14 cellular contexts compared by ENCODE assay signal in the genomic region with DNA sequence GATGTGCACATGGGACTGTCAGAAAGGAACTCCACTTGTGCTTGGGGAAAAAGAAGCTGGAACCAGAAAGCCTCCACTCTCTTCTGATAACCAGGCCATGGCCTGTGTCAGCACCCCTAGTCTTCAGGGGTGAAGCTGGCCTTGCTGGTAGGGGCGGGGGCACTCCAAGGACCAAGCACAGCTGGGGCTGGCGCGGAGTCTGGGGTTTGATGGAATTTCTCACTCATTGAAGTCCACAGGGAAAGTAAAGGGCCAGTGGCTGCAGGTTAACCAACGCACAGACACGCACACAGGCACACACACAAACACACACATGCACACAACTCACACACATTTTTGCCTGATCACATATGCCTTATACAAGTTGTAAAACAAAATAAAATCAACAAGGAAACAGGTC. TPM values are rescaled to one million over a fixed set of nuclear protein-coding genes. Genes with fewer than 3 reads are reported as not detected.
DNase-seq lines count a peak whose midpoint lies in the region; ATAC-seq and TF ChIP-seq lines count a peak whose summit lies in the region.
"Had no signal": no experiment of that assay in that cellular context is flagged by ENCODE, and none has a peak within 500 bp of the region (broad histone marks: within the 10 kb centered on the region; RNA-seq: fewer than 3 reads in every experiment).

No MANE protein-coding gene starts in this region.

- H3K9ac ChIP-seq in smooth muscle cell (ENCODE audit: low read depth), result peak overlapping the region; percentile 60

- no peaks in the 10 kb centered on the region for H3K36me3 ChIP-seq in naive thymus-derived CD4-positive, alpha-beta T cell (ENCODE audit: control insufficient read depth in 2 of 3, insufficient read depth in 3 of 3, low read length in 3 of 3)
- H3K36me3 ChIP-seq in smooth muscle cell (ENCODE audit: low read depth), result no peaks in the 10 kb centered on the region

- POLR2A ChIA-PET in naive thymus-derived CD4-positive, alpha-beta T cell (lab: Charles Lee), result no interaction called here

- peaks cover 4% of the 10 kb centered on the region for H3K4me1 Mint-ChIP-seq in activated naive CD8-positive, alpha-beta T cell (ENCODE audit: low read depth)
- no peaks in the 10 kb centered on the region for H3K4me1 Mint-ChIP-seq in activated naive CD8-positive, alpha-beta T cell treated with anti-CD3 and anti-CD28 coated beads, Interleukin-2, amount 50 U/mL, for 24 hours
- peaks cover 32% of the 10 kb centered on the region for H3K4me1 Mint-ChIP-seq in chondrocyte (ENCODE audit: low read depth)
- H3K4me1 Mint-ChIP-seq in naive thymus-derived CD4-positive, alpha-beta T cell, result peaks cover 0 to 6% (median 0%) of the 10 kb centered on the region in 7 donors

- H3K9me3 ChIP-seq in naive thymus-derived CD4-positive, alpha-beta T cell (ENCODE audit: control insufficient read depth in 2 of 3, low read length in 3 of 3), result no peaks in the 10 kb centered on the region
- no peaks in the 10 kb centered on the region for H3K9me3 ChIP-seq in smooth muscle cell (replicated peaks; ENCODE audit: low read depth)
- H3K9me3 ChIP-seq: Caco-2 had no signal

- H3K79me2 ChIP-seq in smooth muscle cell (ENCODE audit: low read depth), result peaks cover 72% of the 10 kb centered on the region

- TF ChIP-seq CTCF in chondrocyte (IDR thresholded peaks at IDR 0.05), result no peak
- TF ChIP-seq CTCF in smooth muscle cell (IDR thresholded peaks at IDR 0.05; ENCODE audit: borderline replicate concordance, insufficient read depth, poor library complexity, severe bottlenecking), result no peak

- peaks cover 7% of the 10 kb centered on the region for H3K27me3 Mint-ChIP-seq in activated naive CD8-positive, alpha-beta T cell
- peaks cover 22% of the 10 kb centered on the region for H3K27me3 Mint-ChIP-seq in activated naive CD8-positive, alpha-beta T cell treated with anti-CD3 and anti-CD28 coated beads, Interleukin-2, amount 50 U/mL, for 24 hours
- no peaks in the 10 kb centered on the region for H3K27me3 Mint-ChIP-seq in chondrocyte (ENCODE audit: low read depth)
- H3K27me3 Mint-ChIP-seq in naive thymus-derived CD4-positive, alpha-beta T cell, result peaks cover 7 to 31% (median 12%) of the 10 kb centered on the region in 5 donors

- H3F3A ChIP-seq in smooth muscle cell (ENCODE audit: low read depth), result peaks cover 25% of the 10 kb centered on the region

- H3K27ac ChIP-seq in naive thymus-derived CD4-positive, alpha-beta T cell (ENCODE audit: low read depth, low read length), result no peak overlapping the region
- peak overlapping the region; percentile 91 for H3K27ac ChIP-seq in smooth muscle cell (ENCODE audit: low read depth)
- H3K27ac ChIP-seq: 22Rv1 had no signal

- no peaks in the 10 kb centered on the region for H3K4me1 ChIP-seq in naive thymus-derived CD4-positive, alpha-beta T cell (ENCODE audit: control insufficient read depth in 2 of 2, insufficient read depth in 2 of 2, low read length in 2 of 2)
- H3K4me1 ChIP-seq in smooth muscle cell (ENCODE audit: low read depth), result peaks cover 19% of the 10 kb centered on the region

- no peak overlapping the region for H2AFZ ChIP-seq in smooth muscle cell (ENCODE audit: low read depth)

- peaks cover 30% of the 10 kb centered on the region for H4K20me1 ChIP-seq in smooth muscle cell (ENCODE audit: low read depth)

- intact Hi-C loops in naive thymus-derived CD4-positive, alpha-beta T cell (cut with micrococcal nuclease), result loop anchor here in 1 of 2 donors (10.0 kb wide), 1 partner anchor 1195 kb away; no protein-coding TSS in a partner anchor

- peak overlapping the region; percentile 98 for H3K4me2 ChIP-seq in smooth muscle cell

- H3K4me3 Mint-ChIP-seq in activated naive CD8-positive, alpha-beta T cell, result peak overlapping the region; percentile 64
- H3K4me3 Mint-ChIP-seq in activated naive CD8-positive, alpha-beta T cell treated with anti-CD3 and anti-CD28 coated beads, Interleukin-2, amount 50 U/mL, for 24 hours, result no peak overlapping the region
- H3K4me3 Mint-ChIP-seq in chondrocyte (ENCODE audit: unreplicated experiment), result peak overlapping the region; percentile 67
- H3K4me3 Mint-ChIP-seq in naive thymus-derived CD4-positive, alpha-beta T cell, result peak overlapping the region in 9 of 10 donors; percentile 21 to 72 (median 47)

- H3K27ac Mint-ChIP-seq in activated naive CD8-positive, alpha-beta T cell, result no peak overlapping the region
- H3K27ac Mint-ChIP-seq in activated naive CD8-positive, alpha-beta T cell treated with anti-CD3 and anti-CD28 coated beads, Interleukin-2, amount 50 U/mL, for 24 hours, result no peak overlapping the region
- H3K27ac Mint-ChIP-seq in chondrocyte (ENCODE audit: unreplicated experiment), result peak overlapping the region; percentile 94
- no peak overlapping the region for H3K27ac Mint-ChIP-seq in naive thymus-derived CD4-positive, alpha-beta T cell

- no peaks in the 10 kb centered on the region for H3K27me3 ChIP-seq in naive thymus-derived CD4-positive, alpha-beta T cell (ENCODE audit: control insufficient read depth in 2 of 2, insufficient read depth in 2 of 2, low read length in 2 of 2)
- H3K27me3 ChIP-seq in smooth muscle cell (ENCODE audit: low read depth), result no peaks in the 10 kb centered on the region

- no peaks in the 10 kb centered on the region for H3K9me3 Mint-ChIP-seq in activated naive CD8-positive, alpha-beta T cell (ENCODE audit: low read depth)
- H3K9me3 Mint-ChIP-seq in activated naive CD8-positive, alpha-beta T cell treated with anti-CD3 and anti-CD28 coated beads, Interleukin-2, amount 50 U/mL, for 24 hours, result no peaks in the 10 kb centered on the region
- no peaks in the 10 kb centered on the region for H3K9me3 Mint-ChIP-seq in chondrocyte (ENCODE audit: low read depth)
- H3K9me3 Mint-ChIP-seq in naive thymus-derived CD4-positive, alpha-beta T cell, result peaks cover 0 to 2% (median 0%) of the 10 kb centered on the region in 11 donors

- CTCF ChIA-PET in naive thymus-derived CD4-positive, alpha-beta T cell (lab: Charles Lee), result no interaction called here

- H3K36me3 Mint-ChIP-seq in activated naive CD8-positive, alpha-beta T cell, result no peaks in the 10 kb centered on the region
- H3K36me3 Mint-ChIP-seq in activated naive CD8-positive, alpha-beta T cell treated with anti-CD3 and anti-CD28 coated beads, Interleukin-2, amount 50 U/mL, for 24 hours (ENCODE audit: low read depth), result no peaks in the 10 kb centered on the region
- H3K36me3 Mint-ChIP-seq in chondrocyte (ENCODE audit: low read depth), result peaks cover 16% of the 10 kb centered on the region
- no peaks in the 10 kb centered on the region for H3K36me3 Mint-ChIP-seq in naive thymus-derived CD4-positive, alpha-beta T cell

- DNase-seq in activated naive CD8-positive, alpha-beta T cell treated with anti-CD3 and anti-CD28 coated beads, Interleukin-2, amount 50 U/mL, for 24 hours, result no peak
- DNase-seq in chondrocyte (ENCODE audit: low spot score) (no peak), smooth muscle cell (lab: John Stamatoyannopoulos, UW; ENCODE audit: unreplicated experiment) (no peak), DMS79 (lab: John Stamatoyannopoulos, UW) (no peak), T1000 (lab: John Stamatoyannopoulos, UW) (no peak)
- DNase-seq in naive thymus-derived CD4-positive, alpha-beta T cell, result no peak
- no peak for DNase-seq in activated CD4-positive, CD25-positive, alpha-beta regulatory T cell (lab: John Stamatoyannopoulos, UW)
- DNase-seq: Caco-2, NCI-H1048, NCI-H345, NCI-H526 treated with DMSO at 0.1 percent for 48 hours had no signal

- WGBS in smooth muscle cell (ENCODE audit: low lambda C conversion rate), result 70% methylated on average over 5 of the region's 5 CpGs

- ATAC-seq in activated naive CD8-positive, alpha-beta T cell treated with anti-CD3 and anti-CD28 coated beads, Interleukin-2, amount 50 U/mL, for 24 hours, result no peak
- ATAC-seq in naive thymus-derived CD4-positive, alpha-beta T cell, result no peak
- ATAC-seq: HCT116 had no signal

- H3K4me3 ChIP-seq in naive thymus-derived CD4-positive, alpha-beta T cell (ENCODE audit: low read length), result no peak overlapping the region
- no peak overlapping the region for H3K4me3 ChIP-seq in smooth muscle cell

RNA-seq across cellular contexts. Expression of gene COL5A1, which starts 1.6 kb away (rescaled TPM):
- 2,235 to 2,410 TPM (median 2,315 TPM) in 3 replicates for total RNA-seq in chondrocyte
- total RNA-seq in naive thymus-derived CD4-positive, alpha-beta T cell, result under 1 TPM; 0.16 to 0.56 (median 0.24) TPM
- not detected for polyA plus RNA-seq in naive thymus-derived CD4-positive, alpha-beta T cell
- total RNA-seq in smooth muscle cell, result 1,084 and 1,167 TPM in 2 replicates
- polyA plus RNA-seq in smooth muscle cell, result 1,100 and 1,443 TPM in 2 replicates

Comparison
In these comparisons a context has a peak if more than half of its experiments do, and no peak if none do; other contexts are left out.
1. RNA of gene COL5A1, which starts 1.6 kb away (total RNA-seq): 2,235 to 2,410 TPM in chondrocyte and 1,084 to 1,167 TPM in smooth muscle cell; 0.16 to 0.56 TPM in naive thymus-derived CD4-positive, alpha-beta T cell; every median in the first group is over 100 times any median in the second.